Comparison of ENCODE assay signal across 1 cellular context in the genomic region with DNA sequence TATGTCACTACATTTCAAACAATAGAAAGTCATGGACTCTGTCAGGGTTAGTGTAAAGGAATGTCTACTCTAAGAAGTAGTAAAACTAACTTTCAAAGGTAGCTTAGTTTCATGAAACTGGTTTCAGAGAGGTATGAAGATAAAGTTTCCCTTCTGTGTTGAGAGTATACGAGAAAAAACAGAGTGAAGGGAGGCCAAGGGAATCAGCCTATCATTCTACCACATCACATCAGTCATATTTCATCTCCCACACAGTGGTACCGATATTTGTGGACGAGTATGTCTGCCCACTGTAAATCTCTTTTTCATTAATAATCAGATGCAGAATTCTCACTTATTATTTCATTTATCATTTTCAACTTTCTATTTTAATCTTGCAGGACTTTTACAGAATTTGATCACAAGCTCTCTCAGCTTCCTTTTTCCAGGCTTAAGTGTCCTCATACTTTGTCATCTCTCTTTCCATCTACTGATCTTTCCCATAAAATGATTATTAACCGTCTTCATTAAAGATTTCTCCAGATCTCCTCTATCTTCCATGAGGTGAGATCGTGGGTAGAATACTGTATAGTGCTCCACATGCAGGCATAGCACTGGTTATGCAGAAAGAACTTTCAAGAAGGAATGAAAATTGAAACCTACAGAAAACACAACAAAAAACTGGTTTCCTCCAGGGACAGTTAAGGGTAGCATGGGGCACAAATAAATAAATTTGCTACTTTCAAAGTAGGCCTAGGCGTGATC.
TF ChIP-seq lines count a peak whose summit lies in the region.

No MANE protein-coding gene starts in this region.

TF ChIP-seq in GM12878, 131 proteins besides CTCF, POLR2A, EP300 and RAD21 (continued from another document):
- TF ChIP-seq, protein P1, sequence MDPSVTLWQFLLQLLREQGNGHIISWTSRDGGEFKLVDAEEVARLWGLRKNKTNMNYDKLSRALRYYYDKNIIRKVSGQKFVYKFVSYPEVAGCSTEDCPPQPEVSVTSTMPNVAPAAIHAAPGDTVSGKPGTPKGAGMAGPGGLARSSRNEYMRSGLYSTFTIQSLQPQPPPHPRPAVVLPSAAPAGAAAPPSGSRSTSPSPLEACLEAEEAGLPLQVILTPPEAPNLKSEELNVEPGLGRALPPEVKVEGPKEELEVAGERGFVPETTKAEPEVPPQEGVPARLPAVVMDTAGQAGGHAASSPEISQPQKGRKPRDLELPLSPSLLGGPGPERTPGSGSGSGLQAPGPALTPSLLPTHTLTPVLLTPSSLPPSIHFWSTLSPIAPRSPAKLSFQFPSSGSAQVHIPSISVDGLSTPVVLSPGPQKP (IDR thresholded peaks at IDR 0.05; ENCODE audit: low read depth, low read length): no peak
TF ChIP-seq in GM12878: peak in this region for 0.
